Comparison of ENCODE assay signal across 10 cellular contexts in the genomic region with DNA sequence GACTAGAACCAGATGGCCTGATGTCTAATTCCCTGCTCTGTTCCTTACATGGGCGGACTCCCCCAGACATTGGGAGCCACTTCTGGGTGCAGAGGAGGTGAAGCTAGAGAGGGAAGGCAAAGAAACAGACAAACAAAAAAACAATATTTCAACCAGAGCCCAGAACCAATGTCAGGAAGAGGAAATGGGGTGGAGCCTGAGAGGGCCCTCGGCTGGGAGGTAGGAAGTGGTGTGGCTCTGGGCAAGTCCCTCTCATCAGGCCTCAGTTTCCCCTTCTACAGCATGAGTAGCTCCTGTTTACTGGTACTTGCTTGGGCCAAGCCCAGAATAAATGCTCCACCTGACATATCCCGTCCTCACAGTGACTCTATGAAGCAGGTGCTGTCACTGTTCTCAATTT.
DNase-seq lines count a peak whose midpoint lies in the region; ATAC-seq and TF ChIP-seq lines count a peak whose summit lies in the region.
"Had no signal": no experiment of that assay in that cellular context is flagged by ENCODE, and none has a peak within 500 bp of the region (broad histone marks: within the 10 kb centered on the region; RNA-seq: fewer than 3 reads in every experiment).

No MANE protein-coding gene starts in this region.

- ATAC-seq in stimulated activated naive CD8-positive, alpha-beta T cell treated with anti-CD3 and anti-CD28 coated beads, Interleukin-15, Interleukin-2, amounts not matched to agents 100 U/mL and 50 U/mL, for 24 hours: no peak
- ATAC-seq in GM18517 (IDR thresholded peaks at IDR 0.05; ENCODE audit: unreplicated experiment) (no peak), HG02588 (IDR thresholded peaks at IDR 0.05; ENCODE audit: unreplicated experiment) (no peak)

- no peaks in the 10 kb centered on the region for H3K9me3 Mint-ChIP-seq in stimulated activated naive CD8-positive, alpha-beta T cell treated with anti-CD3 and anti-CD28 coated beads, Interleukin-15, Interleukin-2, amounts not matched to agents 100 ng/mL and 50 ng/mL, for 24 hours
- H3K9me3 Mint-ChIP-seq in nephron: no peaks in the 10 kb centered on the region

- H3K27ac ChIP-seq in coronary artery: peak overlapping the region in 1 of 2 donors; percentile 70

- DNase-seq in stimulated activated naive CD8-positive, alpha-beta T cell treated with anti-CD3 and anti-CD28 coated beads, Interleukin-15, Interleukin-2, amounts not matched to agents 100 U/mL and 50 U/mL, for 24 hours: no peak
- DNase-seq in coronary artery (ENCODE audit: low spot score) (no peak), NCI-H526 treated with DMSO at 0.1 percent for 48 hours (lab: John Stamatoyannopoulos, UW) (no peak), germinal center (ENCODE audit: low spot score) (no peak)
- DNase-seq: Caco-2, KG1 had no signal

- H3K4me3 Mint-ChIP-seq in stimulated activated naive CD8-positive, alpha-beta T cell treated with anti-CD3 and anti-CD28 coated beads, Interleukin-15, Interleukin-2, amounts not matched to agents 100 ng/mL and 50 ng/mL, for 24 hours: no peak overlapping the region
- H3K4me3 Mint-ChIP-seq in nephron: peak overlapping the region; percentile 34 to 66 (median 35)

- H3K36me3 Mint-ChIP-seq in stimulated activated naive CD8-positive, alpha-beta T cell treated with anti-CD3 and anti-CD28 coated beads, Interleukin-15, Interleukin-2, amounts not matched to agents 100 ng/mL and 50 ng/mL, for 24 hours (ENCODE audit: low read depth): peaks cover 36% of the 10 kb centered on the region
- peaks cover 11% of the 10 kb centered on the region for H3K36me3 Mint-ChIP-seq in nephron (ENCODE audit: low read depth)

- H3K4me3 ChIP-seq in coronary artery: peak overlapping the region; percentile 41

- H3K27ac Mint-ChIP-seq in stimulated activated naive CD8-positive, alpha-beta T cell treated with anti-CD3 and anti-CD28 coated beads, Interleukin-15, Interleukin-2, amounts not matched to agents 100 ng/mL and 50 ng/mL, for 24 hours: peak overlapping the region; percentile 83
- H3K27ac Mint-ChIP-seq in nephron: peak overlapping the region; percentile 89 to 99 (median 95)

- no peaks in the 10 kb centered on the region for H3K27me3 Mint-ChIP-seq in stimulated activated naive CD8-positive, alpha-beta T cell treated with anti-CD3 and anti-CD28 coated beads, Interleukin-15, Interleukin-2, amounts not matched to agents 100 ng/mL and 50 ng/mL, for 24 hours
- H3K27me3 Mint-ChIP-seq in nephron (ENCODE audit: low read depth): peaks cover 6% of the 10 kb centered on the region

- H3K4me1 Mint-ChIP-seq in stimulated activated naive CD8-positive, alpha-beta T cell treated with anti-CD3 and anti-CD28 coated beads, Interleukin-15, Interleukin-2, amounts not matched to agents 100 ng/mL and 50 ng/mL, for 24 hours (ENCODE audit: low read depth): peaks cover 78% of the 10 kb centered on the region
- peaks cover 41% of the 10 kb centered on the region for H3K4me1 Mint-ChIP-seq in nephron

- no peak for TF ChIP-seq CTCF in coronary artery (IDR thresholded peaks at IDR 0.05)
- TF ChIP-seq CTCF in nephron (IDR thresholded peaks at IDR 0.05; ENCODE audit: unreplicated experiment in 3 of 3): no peak
